ENCODE assay signal across 34 cellular contexts in genomic region chr1:191634801-191635520, GRCh38.
"Had no signal": no experiment of that assay in that cellular context is flagged by ENCODE, and none has a peak within 500 bp of the region (broad histone marks: within the 10 kb centered on the region; RNA-seq: fewer than 3 reads in every experiment).

No MANE protein-coding gene starts in this region.

- H3K27ac ChIP-seq: body of pancreas, cardiac muscle cell, colonic mucosa, gastroesophageal sphincter, pancreas, prostate gland, right atrium auricular region, upper lobe of left lung, vagina had no signal

- H3K4me2 ChIP-seq: smooth muscle cell had no signal

- ATAC-seq: activated CD4-positive, alpha-beta T cell treated with anti-CD3 and anti-CD28 coated beads for 36 hours; activated CD8-positive, alpha-beta memory T cell treated with anti-CD3 and anti-CD28 coated beads, Interleukin-2, amount 10 ng/mL, durations not matched to agents 7 days and 5 days; activated CD8-positive, alpha-beta T cell treated with anti-CD3 and anti-CD28 coated beads, Interleukin-2, amount 10 ng/mL, durations not matched to agents 7 days and 5 days; activated naive CD4-positive, alpha-beta T cell treated with anti-CD3 and anti-CD28 coated beads, Interleukin-2, amount 50 U/mL, for 72 hours; activated T-cell treated with anti-CD3 and anti-CD28 coated beads, Interleukin-2, amount 50 U/mL, for 72 hours; body of pancreas; gastroesophageal sphincter; naive thymus-derived CD8-positive, alpha-beta T cell; pancreas; stimulated activated memory B cell treated with anti-CD40 and anti-IgM and Interleukin-4, amounts not matched to agents 10 μg/mL and 1 μg/mL and 100 μg/mL, for 72 hours; stimulated activated naive CD8-positive, alpha-beta T cell treated with anti-CD3 and anti-CD28 coated beads, Interleukin-15, amount 100 ng/mL, for 72 hours; T-helper 17 cell had no signal

- FAIRE-seq: keratinocyte had no signal

- H3K4me3 ChIP-seq: body of pancreas, cardiac muscle cell, colonic mucosa, gastroesophageal sphincter, pancreas, prostate gland, right atrium auricular region, smooth muscle cell, upper lobe of left lung, vagina had no signal

- H3K9me3 ChIP-seq: body of pancreas, colonic mucosa, pancreas, prostate gland, right atrium auricular region, upper lobe of left lung, vagina had no signal

- H3K4me1 ChIP-seq: body of pancreas, colonic mucosa, gastroesophageal sphincter, pancreas, prostate gland, right atrium auricular region, upper lobe of left lung, vagina had no signal

- H3K27me3 ChIP-seq: body of pancreas, cardiac muscle cell, colonic mucosa, gastroesophageal sphincter, pancreas, right atrium auricular region, upper lobe of left lung, vagina had no signal

- H3K36me3 ChIP-seq: cardiac muscle cell, colonic mucosa, gastroesophageal sphincter, pancreas, prostate gland, right atrium auricular region, upper lobe of left lung, vagina had no signal

- DNase-seq: activated CD4-positive, alpha-beta T cell treated with anti-CD3 and anti-CD28 coated beads for 36 hours; activated CD4-positive, CD25-positive, alpha-beta regulatory T cell; activated CD8-positive, alpha-beta memory T cell treated with anti-CD3 and anti-CD28 coated beads, Interleukin-2, amount 10 ng/mL, durations not matched to agents 7 days and 5 days; activated CD8-positive, alpha-beta T cell treated with anti-CD3 and anti-CD28 coated beads, Interleukin-2, amount 10 ng/mL, durations not matched to agents 7 days and 5 days; activated naive CD4-positive, alpha-beta T cell; activated T-cell treated with anti-CD3 and anti-CD28 coated beads, Interleukin-2, amount 50 U/mL, for 72 hours; anterior cingulate cortex; body of pancreas; cerebellar nuclear complex; colonic mucosa; effector memory CD4-positive, alpha-beta T cell; head of caudate nucleus; hippocampal formation; midbrain; naive thymus-derived CD8-positive, alpha-beta T cell; nucleus accumbens; pancreas; stimulated activated CD4-positive, alpha-beta T cell treated with anti-CD3 and anti-CD28 coated beads, Interleukin-1b, Interleukin-23, amount 100 ng/mL, for 48 hours; stimulated activated CD4-positive, alpha-beta T cell treated with anti-CD3 and anti-CD28 coated beads, Interleukin-4, amount 100 ng/mL, for 4 hours; stimulated activated CD8-positive, alpha-beta memory T cell treated with anti-CD3 and anti-CD28 coated beads, Interleukin-4, amount 100 ng/mL, for 48 hours; stimulated activated naive CD8-positive, alpha-beta T cell treated with anti-CD3 and anti-CD28 coated beads, Interleukin-15, amount 100 ng/mL, for 72 hours; substantia nigra; T-helper 17 cell; T1000; upper lobe of left lung had no signal
